ENCODE assay signal across 8 cellular contexts in the genomic region with DNA sequence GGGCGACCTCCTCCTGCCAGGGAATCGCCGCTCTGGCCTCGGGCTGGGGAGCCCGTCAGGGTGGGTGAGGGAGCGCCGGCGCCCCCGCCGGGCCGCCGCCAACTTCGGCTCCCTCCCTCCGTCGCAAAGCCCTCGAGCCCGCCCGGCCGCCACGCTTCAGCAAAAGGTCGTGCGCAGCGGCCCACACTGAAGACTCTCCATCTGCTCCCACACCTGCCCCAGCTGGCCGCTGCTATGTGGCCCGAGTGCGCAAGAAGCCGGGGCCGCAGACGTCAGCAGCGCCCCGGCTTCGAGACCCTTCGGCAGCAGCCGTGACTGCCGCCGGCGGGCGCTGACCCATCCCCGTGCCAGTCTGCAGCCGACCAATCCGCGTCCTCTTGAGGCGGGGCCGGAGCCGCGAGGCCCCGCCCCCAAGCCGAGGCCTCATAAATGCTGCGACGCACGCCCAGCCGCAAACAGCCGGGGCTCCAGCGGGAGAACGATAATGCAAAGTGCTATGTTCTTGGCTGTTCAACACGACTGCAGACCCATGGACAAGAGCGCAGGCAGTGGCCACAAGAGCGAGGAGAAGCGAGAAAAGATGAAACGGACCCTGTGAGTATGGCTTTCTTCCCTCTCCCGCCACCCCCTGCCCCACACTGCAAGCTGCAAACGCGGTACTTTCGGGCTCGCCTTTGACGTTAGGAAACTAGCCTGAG. TPM values are rescaled to one million over a fixed set of nuclear protein-coding genes. Genes with fewer than 3 reads are reported as not detected.
DNase-seq lines count a peak whose midpoint lies in the region; ATAC-seq and TF ChIP-seq lines count a peak whose summit lies in the region.

A gene with protein sequence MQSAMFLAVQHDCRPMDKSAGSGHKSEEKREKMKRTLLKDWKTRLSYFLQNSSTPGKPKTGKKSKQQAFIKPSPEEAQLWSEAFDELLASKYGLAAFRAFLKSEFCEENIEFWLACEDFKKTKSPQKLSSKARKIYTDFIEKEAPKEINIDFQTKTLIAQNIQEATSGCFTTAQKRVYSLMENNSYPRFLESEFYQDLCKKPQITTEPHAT (plus strand): TSS at position 452 of the 698 bp plus-strand sequence. CDS start 33 bp downstream, at position 485.

- peak within 1 kb of the TSS; percentile 69 for H3K4me3 ChIP-seq in CD8-positive, alpha-beta T cell (ENCODE audit: low read depth, low read length)

- peak; percentile 88 for ATAC-seq in CD8-positive, alpha-beta T cell
- ATAC-seq in GM19455 (IDR thresholded peaks at IDR 0.05; ENCODE audit: unreplicated experiment) (peak; percentile 93), memory B cell (ENCODE audit: low read depth) (peak; percentile 76)

- no peaks in the 10 kb centered on the region for H3K27me3 Mint-ChIP-seq in CD8-positive, alpha-beta T cell (ENCODE audit: low read depth)
- no peaks in the 10 kb centered on the region for H3K27me3 Mint-ChIP-seq in memory B cell

- no peaks in the 10 kb centered on the region for H3K27me3 ChIP-seq in CD8-positive, alpha-beta T cell (ENCODE audit: insufficient read depth, low read length)

- peaks cover 29% of the 10 kb centered on the region for H3K4me1 Mint-ChIP-seq in CD8-positive, alpha-beta T cell (ENCODE audit: low read depth)
- H3K4me1 Mint-ChIP-seq in memory B cell: peaks cover 26% of the 10 kb centered on the region

- no peaks in the 10 kb centered on the region for H3K9me3 ChIP-seq in CD8-positive, alpha-beta T cell (ENCODE audit: low read length)

- peaks cover 22% of the 10 kb centered on the region for H3K36me3 Mint-ChIP-seq in CD8-positive, alpha-beta T cell
- peaks cover 2% of the 10 kb centered on the region for H3K36me3 Mint-ChIP-seq in memory B cell

- peak within 1 kb of the TSS; percentile 81 for H3K27ac ChIP-seq in CD8-positive, alpha-beta T cell (ENCODE audit: low read depth, low read length)

- peaks cover 20% of the 10 kb centered on the region for H3K4me1 ChIP-seq in CD8-positive, alpha-beta T cell (ENCODE audit: insufficient read depth, low read length)

- H3K9me3 Mint-ChIP-seq in CD8-positive, alpha-beta T cell: no peaks in the 10 kb centered on the region
- H3K9me3 Mint-ChIP-seq in memory B cell: no peaks in the 10 kb centered on the region

- POLR2A ChIA-PET in CD8-positive, alpha-beta T cell (lab: Charles Lee): interaction anchor here (1.0 to 2.7 kb wide), 3 partner anchors 211 to 314 kb away, joined by 4 to 15 read pairs (median 4); a partner anchor contains a TSS

- TF ChIP-seq CTCF in CD8-positive, alpha-beta T cell (IDR thresholded peaks at IDR 0.05): no peak

- CTCF ChIA-PET in CD8-positive, alpha-beta T cell (lab: Charles Lee): interaction anchor here (0.6 to 7.2 kb wide), 5 partner anchors 123 to 334 kb away, joined by 3 to 84 read pairs (median 4); a partner anchor contains a TSS

- H3K27ac Mint-ChIP-seq in CD8-positive, alpha-beta T cell: peak within 1 kb of the TSS; percentile 96
- H3K27ac Mint-ChIP-seq in memory B cell: peak within 1 kb of the TSS; percentile 97

- H3K36me3 ChIP-seq in CD8-positive, alpha-beta T cell (ENCODE audit: insufficient read depth, low read length): no peaks in the 10 kb centered on the region

- DNase-seq in CD8-positive, alpha-beta T cell: peak; percentile 80 to 93 (median 86)
- DNase-seq in HK-2 (ENCODE audit: unreplicated experiment) (peak; percentile 90), NCI-H82 treated with DMSO at 0.1 percent for 48 hours (lab: John Stamatoyannopoulos, UW; ENCODE audit: unreplicated experiment) (peak; percentile 90), memory B cell (ENCODE audit: low spot score in 2 of 2) (peak; percentile 87 to 94)
- peak; percentile 72 to 79 for DNase-seq in activated CD8-positive, alpha-beta memory T cell treated with anti-CD3 and anti-CD28 coated beads for 1 hour (ENCODE audit: extremely low read depth in 1 of 2, low read depth in 1 of 2)
- peak; percentile 80 for DNase-seq in effector CD8-positive, alpha-beta T cell (lab: John Stamatoyannopoulos, UW)
- peak; percentile 78 for DNase-seq in stimulated activated CD8-positive, alpha-beta memory T cell treated with anti-CD3 and anti-CD28 coated beads, Interleukin-12 subunit alpha, Interleukin-12 subunit beta, amount 100 ng/mL, for 1 hour (ENCODE audit: low read depth)

- peak within 1 kb of the TSS; percentile 97 for H3K4me3 Mint-ChIP-seq in CD8-positive, alpha-beta T cell
- H3K4me3 Mint-ChIP-seq in memory B cell: peak within 1 kb of the TSS; percentile 98

- intact Hi-C loops in CD8-positive, alpha-beta T cell (cut with DNase I, micrococcal nuclease): loop anchor here (1.0 to 5.0 kb wide), 8 partner anchors 128 to 1486 kb away; a partner anchor contains a TSS

RNA-seq across cellular contexts. Expression of the gene that starts here (rescaled TPM):
- total RNA-seq in CD8-positive, alpha-beta T cell: 100 to 1,000 TPM; 221 to 234 TPM

Comparison
In these comparisons a context has a peak if more than half of its experiments do, and no peak if none do; other contexts are left out.
1. Peak in every context shown above with its lines: DNase-seq, ATAC-seq, H3K4me3 ChIP-seq and H3K27ac ChIP-seq.